Comparison of ENCODE assay signal across 21 cellular contexts in genomic region chr12:121490401-121491257, GRCh38.
DNase-seq lines count a peak whose midpoint lies in the region; ATAC-seq and TF ChIP-seq lines count a peak whose summit lies in the region.
"Had no signal": no experiment of that assay in that cellular context is flagged by ENCODE, and none has a peak within 500 bp of the region (broad histone marks: within the 10 kb centered on the region; RNA-seq: fewer than 3 reads in every experiment).

No MANE protein-coding gene starts in this region.

- TF ChIP-seq CTCF in HCT116 (IDR thresholded peaks at IDR 0.05 in 2 of 3, conservative IDR thresholded peaks at IDR 0.05 in 1 of 3; ENCODE audit: borderline replicate concordance in 1 of 3, insufficient read depth in 1 of 3, low read depth in 2 of 3, low read length in 2 of 3) = no peak
- TF ChIP-seq CTCF in OCI-LY7 (conservative IDR thresholded peaks at IDR 0.05; ENCODE audit: low read length) = no peak
- TF ChIP-seq CTCF in GM10266 (IDR thresholded peaks at IDR 0.05; ENCODE audit: control insufficient read depth, insufficient read depth, low read depth, missing control alignments) = no peak

- TF ChIP-seq RAD21 in HCT116 (IDR thresholded peaks at IDR 0.05; ENCODE audit: low read depth) = no peak

- H3K4me3 ChIP-seq in BLaER1 (peak overlapping the region; percentile 46), HCT116 (replicated peaks in 1 of 2; ENCODE audit: low read depth in 1 of 2, low read length in 2 of 2) (no peak overlapping the region), OCI-LY7 (ENCODE audit: low read depth, low read length, poor library complexity, severe bottlenecking) (peak overlapping the region; percentile 59)
- H3K4me3 ChIP-seq: adrenal gland, hepatocyte, right atrium auricular region had no signal

- TF ChIP-seq POLR2A in HCT116 (IDR thresholded peaks at IDR 0.05; ENCODE audit: borderline replicate concordance, extremely low read depth, insufficient read depth, insufficient read length) = no peak

- H3K4me2 ChIP-seq in BLaER1 = peak overlapping the region; percentile 91
- no peak overlapping the region for H3K4me2 ChIP-seq in HCT116 (ENCODE audit: low read length)
- peak overlapping the region; percentile 80 for H3K4me2 ChIP-seq in OCI-LY7 (ENCODE audit: low read length)
- H3K4me2 ChIP-seq: hepatocyte had no signal

- peak overlapping the region; percentile 84 for H3K27ac ChIP-seq in BLaER1
- no peak overlapping the region for H3K27ac ChIP-seq in HCT116 (ENCODE audit: low read depth, low read length)
- H3K27ac ChIP-seq in OCI-LY7 (ENCODE audit: low read depth, low read length, poor library complexity, severe bottlenecking) = peak overlapping the region; percentile 84
- H3K27ac ChIP-seq: adrenal gland, hepatocyte, right atrium auricular region had no signal

- CTCF ChIA-PET in HCT116 (lab: Charles Lee) (no interaction called here), OCI-LY7 (lab: Charles Lee; ENCODE audit: unreplicated experiment) (interaction anchor here (0.6 to 0.7 kb wide), 2 partner anchors 9 to 24 kb away, joined by 3 read pairs; no protein-coding TSS in a partner anchor)

- H3K36me3 ChIP-seq in BLaER1 (peaks cover 42% of the 10 kb centered on the region), HCT116 (ENCODE audit: control insufficient read depth in 1 of 2, insufficient read depth in 2 of 2, low read length in 2 of 2) (no peaks in the 10 kb centered on the region), OCI-LY7 (ENCODE audit: insufficient read depth, low read length) (peaks cover 15% of the 10 kb centered on the region)
- H3K36me3 ChIP-seq: adrenal gland, right atrium auricular region had no signal

- BruUV-seq in HCT116 (replicated peaks; lab: Mats Ljungman, UMichigan) (no TSS peak), OCI-LY7 (replicated peaks; lab: Mats Ljungman, UMichigan) (TSS peak; percentile 61)

- H3K79me2 ChIP-seq in HCT116 (ENCODE audit: insufficient read depth, low read length) = no peaks in the 10 kb centered on the region
- no peaks in the 10 kb centered on the region for H3K79me2 ChIP-seq in OCI-LY7 (ENCODE audit: insufficient read depth, low read depth, low read length)
- H3K79me2 ChIP-seq: hepatocyte had no signal

- RAD21 ChIA-PET in HCT116 (lab: Charles Lee; ENCODE audit: low non-redundant PET in 1 of 2, low total read pairs in 2 of 2, uncharacterized antibody in 2 of 2, unreplicated experiment in 2 of 2) = no interaction called here

- H3K27ac Mint-ChIP-seq in activated T-helper 2 cell treated with anti-CD3 and anti-CD28 coated beads, Interferon-gamma antibody, Interleukin-2, Interleukin-4, amounts not matched to agents 10 μg/mL and 5 μg/mL and 100 μg/mL, durations not matched to agents 14 hours and 24 hours and 36 hours = no peak overlapping the region

- H3K4me3 Mint-ChIP-seq in activated T-helper 2 cell treated with anti-CD3 and anti-CD28 coated beads, Interferon-gamma antibody, Interleukin-2, Interleukin-4, amounts not matched to agents 10 μg/mL and 5 μg/mL and 100 μg/mL, durations not matched to agents 14 hours and 24 hours and 36 hours (ENCODE audit: low read depth) = no peak overlapping the region
- H3K4me3 Mint-ChIP-seq: natural killer cell had no signal

- no peaks in the 10 kb centered on the region for H3K27me3 Mint-ChIP-seq in activated T-helper 2 cell treated with anti-CD3 and anti-CD28 coated beads, Interferon-gamma antibody, Interleukin-2, Interleukin-4, amounts not matched to agents 10 μg/mL and 5 μg/mL and 100 μg/mL, durations not matched to agents 14 hours and 24 hours and 36 hours (ENCODE audit: low read depth)

- peaks cover 10% of the 10 kb centered on the region for H3K36me3 Mint-ChIP-seq in activated T-helper 2 cell treated with anti-CD3 and anti-CD28 coated beads, Interferon-gamma antibody, Interleukin-2, Interleukin-4, amounts not matched to agents 10 μg/mL and 5 μg/mL and 100 μg/mL, durations not matched to agents 14 hours and 24 hours and 36 hours (ENCODE audit: low read depth)
- H3K36me3 Mint-ChIP-seq: natural killer cell had no signal

- H3K9me3 ChIP-seq in BLaER1 (no peaks in the 10 kb centered on the region), HCT116 (ENCODE audit: control insufficient read depth in 1 of 2, insufficient read depth in 1 of 2, low read depth in 1 of 2, low read length in 2 of 2) (no peaks in the 10 kb centered on the region), OCI-LY7 (ENCODE audit: low read length) (no peaks in the 10 kb centered on the region)
- H3K9me3 ChIP-seq: adrenal gland, right atrium auricular region had no signal

- peaks cover 2% of the 10 kb centered on the region for H3K4me1 Mint-ChIP-seq in activated T-helper 2 cell treated with anti-CD3 and anti-CD28 coated beads, Interferon-gamma antibody, Interleukin-2, Interleukin-4, amounts not matched to agents 10 μg/mL and 5 μg/mL and 100 μg/mL, durations not matched to agents 14 hours and 24 hours and 36 hours (ENCODE audit: low read depth)

- intact Hi-C loops in HCT116 (cut with micrococcal nuclease) = no loop called here
- intact Hi-C loops in OCI-LY7 (cut with micrococcal nuclease; ENCODE audit: unreplicated experiment) = no loop called here
- intact Hi-C loops in activated T-helper 2 cell treated with anti-CD3 and anti-CD28 coated beads, Interferon-gamma antibody, Interleukin-2, Interleukin-4, amounts not matched to agents 10 μg/mL and 5 μg/mL and 100 μg/mL, durations not matched to agents 14 hours and 24 hours and 36 hours (cut with micrococcal nuclease) = no loop called here

- peaks cover 77% of the 10 kb centered on the region for H3K4me1 ChIP-seq in BLaER1
- peaks cover 0 to 10% of the 10 kb centered on the region in 2 experiments; a peak in 2 of 4 replicates for H3K4me1 ChIP-seq in HCT116 (ENCODE audit: control insufficient read depth in 1 of 2, insufficient read depth in 2 of 2, low read length in 2 of 2)
- peaks cover 23% of the 10 kb centered on the region for H3K4me1 ChIP-seq in OCI-LY7 (ENCODE audit: insufficient read depth, low read length, poor library complexity, severe bottlenecking)
- H3K4me1 ChIP-seq: adrenal gland, right atrium auricular region had no signal

- DNase-seq in HCT116 (ENCODE audit: low read depth, low spot score) = no peak
- DNase-seq in OCI-LY7 (ENCODE audit: low spot score) = peak; percentile 86
- peak; percentile 94 for DNase-seq in left kidney (ENCODE audit: low read depth, low spot score)
- no peak for DNase-seq in GM10266 (ENCODE audit: extremely low spot score)
- DNase-seq in activated T-helper 2 cell treated with anti-CD3 and anti-CD28 coated beads, Interferon-gamma antibody, Interleukin-2, Interleukin-4, amounts not matched to agents 10 μg/mL and 5 μg/mL and 100 μg/mL, durations not matched to agents 14 hours and 24 hours and 36 hours (ENCODE audit: low spot score) = no peak
- DNase-seq: activated CD4-positive, CD25-positive, alpha-beta regulatory T cell treated with anti-CD3 and anti-CD28 coated beads, Interleukin-2, amount 50 U/mL, for 72 hours; activated T-cell treated with anti-CD3 and anti-CD28 coated beads, Interleukin-2, amount 50 U/mL, for 1 hour; adrenal gland; AML-193; DMS79 treated with DMSO at 0.1 percent for 48 hours; left colon; natural killer cell; NCI-H2081; OCI-M1; stimulated activated CD4-positive, alpha-beta T cell treated with anti-CD3 and anti-CD28 coated beads, Interleukin-2, amount 100 ng/mL, for 48 hours had no signal

- no peaks in the 10 kb centered on the region for H3K9me3 Mint-ChIP-seq in activated T-helper 2 cell treated with anti-CD3 and anti-CD28 coated beads, Interferon-gamma antibody, Interleukin-2, Interleukin-4, amounts not matched to agents 10 μg/mL and 5 μg/mL and 100 μg/mL, durations not matched to agents 14 hours and 24 hours and 36 hours
- H3K9me3 Mint-ChIP-seq: natural killer cell had no signal

- H4K20me1 ChIP-seq in BLaER1 (no peaks in the 10 kb centered on the region), HCT116 (ENCODE audit: insufficient read depth) (no peaks in the 10 kb centered on the region), OCI-LY7 (ENCODE audit: insufficient read depth, low read length) (no peaks in the 10 kb centered on the region)

- POLR2A ChIA-PET in HCT116 (lab: Charles Lee) = no interaction called here
- POLR2A ChIA-PET in OCI-LY7 (lab: Charles Lee) = interaction anchor here (0.6 to 1.0 kb wide), 3 partner anchors 10 to 89 kb away, joined by 3 to 5 read pairs (median 3); no protein-coding TSS in a partner anchor

- ATAC-seq in HCT116 (no peak), GM18520 (IDR thresholded peaks at IDR 0.05; ENCODE audit: unreplicated experiment) (no peak), HG02571 (IDR thresholded peaks at IDR 0.05; ENCODE audit: unreplicated experiment) (no peak)
- ATAC-seq: esophagus mucosa, left colon, natural killer cell had no signal

- H3K27me3 ChIP-seq in BLaER1 = no peaks in the 10 kb centered on the region
- H3K27me3 ChIP-seq in HCT116 (ENCODE audit: insufficient read depth, low read length) = no peaks in the 10 kb centered on the region
- H3K27me3 ChIP-seq: adrenal gland, hepatocyte, right atrium auricular region had no signal

- H2AFZ ChIP-seq in HCT116 (ENCODE audit: low read depth, low read length, poor library complexity, severe bottlenecking) (no peak overlapping the region), OCI-LY7 (ENCODE audit: low read length) (peak overlapping the region; percentile 61)
- H2AFZ ChIP-seq: hepatocyte had no signal

- no peaks in the 10 kb centered on the region for H3K9me2 ChIP-seq in HCT116 (ENCODE audit: insufficient read depth)
- no peaks in the 10 kb centered on the region for H3K9me2 ChIP-seq in OCI-LY7 (ENCODE audit: insufficient read depth, low read length)

- H3K9ac ChIP-seq in BLaER1 (peak overlapping the region; percentile 62), HCT116 (ENCODE audit: low read length) (no peak overlapping the region)

TF ChIP-seq in HCT116, 20 proteins besides CTCF, POLR2A, EP300 and RAD21:
- TF ChIP-seq EGR1 (IDR thresholded peaks at IDR 0.05; ENCODE audit: low read depth) (no peak), EZH2phosphoT487 (IDR thresholded peaks at IDR 0.05; ENCODE audit: borderline replicate concordance) (no peak), TCF7L2 (IDR thresholded peaks at IDR 0.05; ENCODE audit: borderline replicate concordance, extremely low read depth, insufficient read depth, insufficient read length) (peak; percentile 36)

Comparison
In these comparisons a context has a peak if more than half of its experiments do, and no peak if none do; other contexts are left out.
1. H3K4me3 ChIP-seq: peak in BLaER1 (single experiment) and OCI-LY7 (single experiment); none in HCT116 (0 of 2).
2. DNase-seq: peak in OCI-LY7 (single experiment) and left kidney (single experiment); none in HCT116 (single experiment), GM10266 (single experiment) and activated T-helper 2 cell treated with anti-CD3 and anti-CD28 coated beads, Interferon-gamma antibody, Interleukin-2, Interleukin-4, amounts not matched to agents 10 μg/mL and 5 μg/mL and 100 μg/mL, durations not matched to agents 14 hours and 24 hours and 36 hours (single experiment).